Comparison of ENCODE assay signal across 1 cellular context in the genomic region with DNA sequence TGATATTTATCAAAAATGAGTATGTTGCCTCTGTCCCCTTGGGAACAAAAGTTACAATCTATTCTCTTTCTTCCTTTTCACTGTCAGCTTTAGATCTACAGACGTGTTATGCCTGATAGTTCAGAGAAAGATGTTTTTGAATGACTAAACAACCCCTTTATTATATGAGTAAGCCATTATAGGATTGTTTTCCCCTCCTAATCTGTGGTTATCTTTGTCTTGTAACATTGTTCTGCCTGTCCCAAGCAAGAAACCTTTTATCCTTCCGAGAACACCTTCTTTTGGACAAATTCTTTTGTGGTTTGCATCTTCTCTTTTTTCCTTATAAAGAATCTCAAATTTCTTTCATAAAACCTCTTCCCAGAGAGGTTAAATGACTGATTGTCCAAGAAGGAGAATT.
TF ChIP-seq lines count a peak whose summit lies in the region.

No MANE protein-coding gene starts in this region.

TF ChIP-seq in HCT116, 20 proteins besides CTCF, POLR2A, EP300 and RAD21 (continued from another document):
- no peak for TF ChIP-seq TCF7L2 (IDR thresholded peaks at IDR 0.05; ENCODE audit: borderline replicate concordance, extremely low read depth, insufficient read depth, insufficient read length)
- TF ChIP-seq EZH2phosphoT487 (IDR thresholded peaks at IDR 0.05; ENCODE audit: borderline replicate concordance), result no peak
- no peak for TF ChIP-seq ELF1 (IDR thresholded peaks at IDR 0.05; ENCODE audit: borderline replicate concordance, low read depth)
- TF ChIP-seq ZNF274 (IDR thresholded peaks at IDR 0.05; ENCODE audit: low read depth, low read length), result no peak
